In genomic region chr6:7060769-7061516, GRCh38 we compare ENCODE assay signal across 21 cellular contexts. TPM values are rescaled to one million over a fixed set of nuclear protein-coding genes. Genes with fewer than 3 reads are reported as not detected.
DNase-seq lines count a peak whose midpoint lies in the region; ATAC-seq, FAIRE-seq and TF ChIP-seq lines count a peak whose summit lies in the region.
"Had no signal": no experiment of that assay in that cellular context is flagged by ENCODE, and none has a peak within 500 bp of the region (broad histone marks: within the 10 kb centered on the region; RNA-seq: fewer than 3 reads in every experiment).

No MANE protein-coding gene starts in this region.

- CTCF ChIA-PET in K562 (lab: Yijun Ruan, JAX; ENCODE audit: low intra/inter-chr PET ratio) (no interaction called here), WTC11 (lab: Charles Lee) (no interaction called here)

- no TSS peak for BruUV-seq in K562 (replicated peaks; lab: Mats Ljungman, UMichigan)

- H3K4me2 ChIP-seq in K562 (ENCODE audit: insufficient read depth, low read length), result no peak overlapping the region
- H3K4me2 ChIP-seq: BLaER1 treated with 17β-estradiol and CSF1 and Interleukin-3, amounts not matched to agents 10 nM and 100 nM; GM23338 had no signal

- H3K4me3 Mint-ChIP-seq in type B pancreatic cell, result peak overlapping the region; percentile 51
- no peak overlapping the region for H3K4me3 Mint-ChIP-seq in WTC11
- no peak overlapping the region for H3K4me3 Mint-ChIP-seq in stimulated activated naive CD8-positive, alpha-beta T cell treated with anti-CD3 and anti-CD28 coated beads, Interleukin-15, amount 100 ng/mL, for 72 hours
- H3K4me3 Mint-ChIP-seq: activated T-helper 17 cell treated with anti-CD3 and anti-CD28 coated beads, Interleukin-2, amount 50 U/mL, for 72 hours; central memory CD8-positive, alpha-beta T cell; effector memory CD8-positive, alpha-beta T cell; GM23338 had no signal

- no peak overlapping the region for H3K9ac ChIP-seq in K562 (ENCODE audit: insufficient read depth in 1 of 2, low read depth in 2 of 2, low read length in 2 of 2)
- H3K9ac ChIP-seq: BLaER1 treated with 17β-estradiol and CSF1 and Interleukin-3, amounts not matched to agents 10 nM and 100 nM had no signal

- no peak for TF ChIP-seq RAD21 in K562 (CRISPR knock-in tag; conservative IDR thresholded peaks at IDR 0.05 in 1 of 2, IDR thresholded peaks at IDR 0.05 in 1 of 2)

- H3K4me1 ChIP-seq in K562 (replicated peaks in 1 of 2; ENCODE audit: control insufficient read depth in 2 of 2, insufficient read depth in 2 of 2, low read length in 2 of 2), result peaks cover 4 to 34% of the 10 kb centered on the region in 2 experiments; a peak in 4 of 5 replicates
- H3K4me1 ChIP-seq: testis had no signal

- no peaks in the 10 kb centered on the region for H3K36me3 Mint-ChIP-seq in type B pancreatic cell
- H3K36me3 Mint-ChIP-seq in WTC11, result no peaks in the 10 kb centered on the region

- POLR2A ChIA-PET in K562 (lab: Yijun Ruan, JAX), result interaction anchor here (0.6 to 1.1 kb wide), 2 partner anchors 16 to 174 kb away, joined by 3 to 4 read pairs; no protein-coding TSS in a partner anchor
- POLR2A ChIA-PET in WTC11 (lab: Charles Lee), result interaction anchor here (0.7 kb wide), 1 partner anchor 158 kb away, joined by 3 read pairs; no protein-coding TSS in a partner anchor

- H3K9me3 ChIP-seq in K562 (replicated peaks; ENCODE audit: control insufficient read depth, insufficient read depth, low read depth, low read length), result no peaks in the 10 kb centered on the region
- H3K9me3 ChIP-seq: testis had no signal

- H2AFZ ChIP-seq in K562 (ENCODE audit: low read depth, low read length), result peak overlapping the region; percentile 29; the same call in 1 of the 2 replicates
- H2AFZ ChIP-seq: GM23338 had no signal

- H3K79me2 ChIP-seq in K562 (ENCODE audit: control insufficient read depth, insufficient read depth, low read length), result no peaks in the 10 kb centered on the region

- ATAC-seq in K562 (no peak), WTC11 (no peak)
- no peak for ATAC-seq in stimulated activated naive CD8-positive, alpha-beta T cell treated with anti-CD3 and anti-CD28 coated beads, Interleukin-15, amount 100 ng/mL, for 72 hours
- ATAC-seq: activated T-helper 17 cell treated with anti-CD3 and anti-CD28 coated beads, Interleukin-2, amount 50 U/mL, for 72 hours; effector memory CD8-positive, alpha-beta T cell; GM23338 had no signal

- peak overlapping the region; percentile 92 for H3K27ac Mint-ChIP-seq in type B pancreatic cell
- H3K27ac Mint-ChIP-seq in WTC11, result no peak overlapping the region
- no peak overlapping the region for H3K27ac Mint-ChIP-seq in stimulated activated naive CD8-positive, alpha-beta T cell treated with anti-CD3 and anti-CD28 coated beads, Interleukin-15, amount 100 ng/mL, for 72 hours
- H3K27ac Mint-ChIP-seq: activated T-helper 17 cell treated with anti-CD3 and anti-CD28 coated beads, Interleukin-2, amount 50 U/mL, for 72 hours; effector memory CD8-positive, alpha-beta T cell; GM23338 had no signal

- TF ChIP-seq CTCF in K562 (IDR thresholded peaks at IDR 0.05 in 2 of 3, conservative IDR thresholded peaks at IDR 0.05 in 1 of 3; ENCODE audit: insufficient read depth in 2 of 3, low read depth in 1 of 3, low read length in 3 of 3) (no peak), type B pancreatic cell (conservative IDR thresholded peaks at IDR 0.05) (no peak), WTC11 (IDR thresholded peaks at IDR 0.05) (no peak)

- no peak for TF ChIP-seq POLR2A in K562 (conservative IDR thresholded peaks at IDR 0.05)

- peak overlapping the region; percentile 1; the same call in 1 of the 3 replicates for H3K27ac ChIP-seq in K562 (ENCODE audit: extremely low read depth, low read depth, low read length)
- H3K27ac ChIP-seq: BLaER1 treated with 17β-estradiol and CSF1 and Interleukin-3, amounts not matched to agents 10 nM and 100 nM; testis; WERI-Rb-1 had no signal

- no peak overlapping the region for H3K4me3 ChIP-seq in K562
- H3K4me3 ChIP-seq: BLaER1 treated with 17β-estradiol and CSF1 and Interleukin-3, amounts not matched to agents 10 nM and 100 nM; GM23338; testis had no signal

- intact Hi-C loops in K562 (cut with micrococcal nuclease), result no loop called here

- no peaks in the 10 kb centered on the region for H3K36me3 ChIP-seq in K562 (ENCODE audit: control insufficient read depth, insufficient read depth, low read length)
- H3K36me3 ChIP-seq: WERI-Rb-1 had no signal

- H3K9me3 Mint-ChIP-seq in type B pancreatic cell, result no peaks in the 10 kb centered on the region
- no peaks in the 10 kb centered on the region for H3K9me3 Mint-ChIP-seq in WTC11
- H3K9me3 Mint-ChIP-seq in stimulated activated naive CD8-positive, alpha-beta T cell treated with anti-CD3 and anti-CD28 coated beads, Interleukin-15, amount 100 ng/mL, for 72 hours, result no peaks in the 10 kb centered on the region
- H3K9me3 Mint-ChIP-seq: activated T-helper 17 cell treated with anti-CD3 and anti-CD28 coated beads, Interleukin-2, amount 50 U/mL, for 72 hours; central memory CD8-positive, alpha-beta T cell; effector memory CD8-positive, alpha-beta T cell; GM23338 had no signal

- H3K9me1 ChIP-seq in K562 (ENCODE audit: control insufficient read depth, insufficient read depth, low read length), result no peaks in the 10 kb centered on the region

- H4K20me1 ChIP-seq in K562 (replicated peaks; ENCODE audit: control insufficient read depth, insufficient read depth, low read length), result no peaks in the 10 kb centered on the region

- no peaks in the 10 kb centered on the region for H3K27me3 Mint-ChIP-seq in type B pancreatic cell
- H3K27me3 Mint-ChIP-seq in WTC11 (ENCODE audit: low read depth), result no peaks in the 10 kb centered on the region
- H3K27me3 Mint-ChIP-seq in stimulated activated naive CD8-positive, alpha-beta T cell treated with anti-CD3 and anti-CD28 coated beads, Interleukin-15, amount 100 ng/mL, for 72 hours, result no peaks in the 10 kb centered on the region
- H3K27me3 Mint-ChIP-seq: activated T-helper 17 cell treated with anti-CD3 and anti-CD28 coated beads, Interleukin-2, amount 50 U/mL, for 72 hours; central memory CD8-positive, alpha-beta T cell; effector memory CD8-positive, alpha-beta T cell had no signal

- in situ Hi-C loops in K562 (cut with MboI), result no loop called here

- 70% methylated on average over 6 of the region's 6 CpGs for WGBS in K562 (ENCODE audit: insufficient coverage, low coverage, missing lambda C conversion rate)

- H3K4me1 Mint-ChIP-seq in type B pancreatic cell (ENCODE audit: unreplicated experiment) (peaks cover 6% of the 10 kb centered on the region), WTC11 (peaks cover 19% of the 10 kb centered on the region)
- peaks cover 27% of the 10 kb centered on the region for H3K4me1 Mint-ChIP-seq in stimulated activated naive CD8-positive, alpha-beta T cell treated with anti-CD3 and anti-CD28 coated beads, Interleukin-15, amount 100 ng/mL, for 72 hours
- H3K4me1 Mint-ChIP-seq: activated T-helper 17 cell treated with anti-CD3 and anti-CD28 coated beads, Interleukin-2, amount 50 U/mL, for 72 hours; central memory CD8-positive, alpha-beta T cell had no signal

- FAIRE-seq in K562 (lab: Jason Lieb, UNC), result no peak

- DNase-seq in DMS153 (lab: John Stamatoyannopoulos, UW) (peak; percentile 7), DMS153 treated with DMSO at 0.1 percent for 48 hours (lab: John Stamatoyannopoulos, UW; ENCODE audit: unreplicated experiment) (no peak), K562 (ENCODE audit: extremely low read depth in 1 of 4, low spot score in 3 of 4) (no peak), left kidney (ENCODE audit: low read depth, low spot score) (peak; percentile 21), type B pancreatic cell (ENCODE audit: extremely low spot score, unreplicated experiment) (no peak), WTC11 (ENCODE audit: low spot score) (no peak), NCI-H345 (lab: John Stamatoyannopoulos, UW) (no peak)
- no peak for DNase-seq in stimulated activated naive CD8-positive, alpha-beta T cell treated with anti-CD3 and anti-CD28 coated beads, Interleukin-15, amount 100 ng/mL, for 72 hours
- DNase-seq: 8988T; effector memory CD8-positive, alpha-beta T cell; hippocampal formation; IMR-90; NCI-H2107; RPMI8226; stimulated activated CD4-positive, alpha-beta T cell treated with anti-CD3 and anti-CD28 coated beads, Interleukin-4, amount 100 ng/mL, for 24 hours; testis; WERI-Rb-1 had no signal

- H3K27me3 ChIP-seq in K562 (ENCODE audit: control insufficient read depth in 2 of 2, insufficient read depth in 2 of 2, low read length in 2 of 2), result no peaks in the 10 kb centered on the region
- H3K27me3 ChIP-seq: BLaER1 treated with 17β-estradiol and CSF1 and Interleukin-3, amounts not matched to agents 10 nM and 100 nM; testis had no signal

- no peak for TF ChIP-seq EP300 in K562 (IDR thresholded peaks at IDR 0.05; ENCODE audit: low read length)

TF ChIP-seq in K562, 482 proteins besides CTCF, POLR2A, EP300 and RAD21 (continues in another document):
- TF ChIP-seq KAT7 (CRISPR knock-in tag; IDR thresholded peaks at IDR 0.05; ENCODE audit: borderline replicate concordance) (0 out of 2 replicates have a peak, but pooled peaks have one; percentile 29), TCF7 (IDR thresholded peaks at IDR 0.05; ENCODE audit: borderline replicate concordance) (no peak), LEF1 (IDR thresholded peaks at IDR 0.05) (no peak)

TF ChIP-seq in WTC11, 78 proteins besides CTCF, POLR2A, EP300 and RAD21 (continues in another document):
- TF ChIP-seq TEAD1 (CRISPR knock-in tag; IDR thresholded peaks at IDR 0.05) (no peak), ESRRA (CRISPR knock-in tag; IDR thresholded peaks at IDR 0.05; ENCODE audit: borderline replicate concordance) (no peak)

RNA-seq across cellular contexts. Expression of gene RREB1, which starts 46.8 kb away (rescaled TPM):
- total RNA-seq in K562 (2011; cell fraction: chromatin; rRNA removed; ENCODE audit: low replicate concordance), result 128 and 141 TPM in 2 replicates
- total RNA-seq in K562 (2011; cell fraction: nucleolus; rRNA removed), result 88.6 and 91.1 TPM in 2 replicates
- 120 and 166 TPM in 2 replicates for total RNA-seq in K562 (2011; cell fraction: nucleoplasm; rRNA removed)
- 19.3 and 34.7 TPM in 2 replicates for total RNA-seq in K562 (2014; rRNA removed)
- 24.3 and 25.0 TPM in 2 replicates for total RNA-seq in K562 (2014; rRNA removed; fragmentation: Illumina TruSeq; extraction: Trizol)
- 21.9 and 22.1 TPM in 2 replicates for total RNA-seq in K562 (2015; rRNA removed; fragmentation: Illumina TruSeq; extraction: Trizol)
- total RNA-seq in K562 (2021), result 64.2 and 65.7 TPM in 2 replicates
- polyA plus RNA-seq in K562 (2011; rRNA removed), result 5.2 and 6.0 TPM in 2 replicates
- 5.6 and 6.8 TPM in 2 replicates for polyA plus RNA-seq in K562 (2011; cell fraction: cytosol; rRNA removed)
- 25.5 and 29.7 TPM in 2 replicates for polyA plus RNA-seq in K562 (2011; cell fraction: nucleus; rRNA removed)
- polyA plus RNA-seq in K562 (2012), result 20.6 and 20.9 TPM in 2 replicates
- polyA plus RNA-seq in K562 (2014; fragmentation: Illumina TruSeq; extraction: Trizol), result 23.6 and 25.9 TPM in 2 replicates
- polyA plus RNA-seq in K562 (2014; fragmentation: Nextera tagmentation; extraction: Ambion mirVana), result 1 to 10 TPM; 3.3 to 4.8 TPM
- 15.6 and 19.6 TPM in 2 replicates for polyA plus RNA-seq in K562 (2014; rRNA removed)
- 42.2 and 45.2 TPM in 2 replicates for polyA minus RNA-seq in K562 (2011; rRNA and poly(A)+ RNA removed)
- polyA minus RNA-seq in K562 (2011; cell fraction: cytosol; rRNA and poly(A)+ RNA removed), result 34.1 and 47.8 TPM in 2 replicates
- polyA minus RNA-seq in K562 (2011; cell fraction: nucleus; rRNA and poly(A)+ RNA removed), result 48.1 and 74.3 TPM in 2 replicates
- total RNA-seq in type B pancreatic cell (ENCODE audit: low replicate concordance), result 43.9 and 67.0 TPM in 2 replicates
- total RNA-seq in WTC11 (2021), result 38.5 to 39.4 TPM (median 39.4 TPM) in 3 replicates

Comparison
In these comparisons a context has a peak if more than half of its experiments do, and no peak if none do; other contexts are left out.
1. DNase-seq: peak in DMS153 (single experiment) and left kidney (single experiment); none in DMS153 treated with DMSO at 0.1 percent for 48 hours (single experiment), K562 (0 of 4), type B pancreatic cell (single experiment), WTC11 (single experiment), stimulated activated naive CD8-positive, alpha-beta T cell treated with anti-CD3 and anti-CD28 coated beads, Interleukin-15, amount 100 ng/mL, for 72 hours (0 of 2) and NCI-H345 (single experiment).